Comparison of ENCODE assay signal across 2 cellular contexts in the genomic region with DNA sequence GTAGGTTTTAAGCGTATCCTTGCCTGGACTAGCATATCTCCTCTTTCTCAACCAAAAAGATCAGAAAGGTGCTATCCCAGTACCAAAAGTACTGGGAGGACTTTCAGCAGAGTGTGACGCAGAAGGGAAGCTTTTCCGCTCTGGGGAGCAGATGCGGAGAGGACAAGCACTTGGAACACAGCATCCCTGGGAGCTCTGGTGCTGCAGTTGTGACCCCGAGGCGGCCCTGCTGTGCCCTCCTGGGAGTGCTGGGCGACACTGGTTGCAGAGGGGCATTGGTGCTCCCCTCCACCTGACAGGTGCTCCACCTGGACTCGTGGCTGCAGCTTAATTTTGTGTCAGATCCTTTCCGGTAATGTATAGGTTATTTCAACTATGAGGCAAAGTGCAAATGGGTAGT.
TF ChIP-seq lines count a peak whose summit lies in the region.

No MANE protein-coding gene starts in this region.

TF ChIP-seq in IMR-90, 13 proteins besides CTCF, POLR2A, EP300 and RAD21:
- no peak for TF ChIP-seq ELK1 (IDR thresholded peaks at IDR 0.05; ENCODE audit: borderline replicate concordance, low read depth, low read length)
- TF ChIP-seq BHLHE40 (IDR thresholded peaks at IDR 0.05; ENCODE audit: low read depth, low read length) = no peak
- no peak for TF ChIP-seq CHD1 (IDR thresholded peaks at IDR 0.05; ENCODE audit: low read depth, low read length)
- TF ChIP-seq SMC3 (IDR thresholded peaks at IDR 0.05; ENCODE audit: low read depth, low read length) = no peak
- TF ChIP-seq USF2 (IDR thresholded peaks at IDR 0.05; ENCODE audit: low read depth, low read length) = no peak
- no peak for TF ChIP-seq FOS (IDR thresholded peaks at IDR 0.05; ENCODE audit: low read depth, low read length)
- TF ChIP-seq RFX5 (IDR thresholded peaks at IDR 0.05; ENCODE audit: low read depth, low read length) = no peak
- no peak for TF ChIP-seq MXI1 (IDR thresholded peaks at IDR 0.05; ENCODE audit: borderline replicate concordance, low read depth, low read length)
- TF ChIP-seq MAFK (IDR thresholded peaks at IDR 0.05; ENCODE audit: low read depth, low read length) = no peak
- TF ChIP-seq NFE2L2 (IDR thresholded peaks at IDR 0.05; ENCODE audit: low read depth, low read length) = no peak
- TF ChIP-seq RCOR1 (IDR thresholded peaks at IDR 0.05; ENCODE audit: insufficient replicate concordance, low read length) = no peak
- TF ChIP-seq MAZ (IDR thresholded peaks at IDR 0.05; ENCODE audit: borderline replicate concordance, low read depth, low read length) = no peak
- no peak for TF ChIP-seq CEBPB (IDR thresholded peaks at IDR 0.05; ENCODE audit: low read depth, low read length)
TF ChIP-seq in IMR-90: peak in this region for 0.

TF ChIP-seq in liver, 16 proteins besides CTCF, POLR2A, EP300 and RAD21:
- no peak for TF ChIP-seq REST (IDR thresholded peaks at IDR 0.05)
- TF ChIP-seq, protein P1, sequence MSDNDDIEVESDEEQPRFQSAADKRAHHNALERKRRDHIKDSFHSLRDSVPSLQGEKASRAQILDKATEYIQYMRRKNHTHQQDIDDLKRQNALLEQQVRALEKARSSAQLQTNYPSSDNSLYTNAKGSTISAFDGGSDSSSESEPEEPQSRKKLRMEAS (IDR thresholded peaks at IDR 0.05) = no peak
- TF ChIP-seq JUND (IDR thresholded peaks at IDR 0.05) = no peak
- no peak for TF ChIP-seq HNF4G (IDR thresholded peaks at IDR 0.05)
- no peak for TF ChIP-seq TAF1 (conservative IDR thresholded peaks at IDR 0.05)
- TF ChIP-seq RXRA (IDR thresholded peaks at IDR 0.05) = no peak
- TF ChIP-seq NR2F2 (IDR thresholded peaks at IDR 0.05) = no peak
- no peak for TF ChIP-seq HNF4A (conservative IDR thresholded peaks at IDR 0.05)
- TF ChIP-seq ZBTB33 (IDR thresholded peaks at IDR 0.05) = no peak
- no peak for TF ChIP-seq FOXA1 (IDR thresholded peaks at IDR 0.05)
- TF ChIP-seq FOXA2 (IDR thresholded peaks at IDR 0.05) = no peak
- TF ChIP-seq SP1 (IDR thresholded peaks at IDR 0.05) = no peak
- no peak for TF ChIP-seq GABPA (IDR thresholded peaks at IDR 0.05 in 1 of 2, conservative IDR thresholded peaks at IDR 0.05 in 1 of 2)
- TF ChIP-seq, protein P2, sequence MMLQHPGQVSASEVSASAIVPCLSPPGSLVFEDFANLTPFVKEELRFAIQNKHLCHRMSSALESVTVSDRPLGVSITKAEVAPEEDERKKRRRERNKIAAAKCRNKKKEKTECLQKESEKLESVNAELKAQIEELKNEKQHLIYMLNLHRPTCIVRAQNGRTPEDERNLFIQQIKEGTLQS (IDR thresholded peaks at IDR 0.05) = no peak
- TF ChIP-seq EGR1 (IDR thresholded peaks at IDR 0.05; ENCODE audit: low read depth in 2 of 2) = no peak
